Comparison of ENCODE assay signal across 6 cellular contexts in the genomic region with DNA sequence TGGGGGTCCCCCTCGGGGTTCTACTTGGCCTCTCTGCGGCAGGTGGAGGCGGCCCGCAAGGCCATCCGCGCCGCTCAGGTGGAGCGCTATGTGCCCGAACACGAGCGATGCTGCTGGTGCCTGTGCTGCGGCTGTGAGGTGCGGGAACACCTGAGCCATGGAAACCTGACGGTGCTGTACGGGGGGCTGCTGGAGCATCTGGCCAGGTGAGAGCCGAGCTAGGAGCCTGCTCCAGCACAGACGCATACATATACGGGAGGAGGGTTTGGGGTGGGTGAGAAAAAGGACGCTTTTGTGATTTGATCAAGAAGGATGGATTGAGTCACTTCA. TPM values are rescaled to one million over a fixed set of nuclear protein-coding genes. Genes with fewer than 3 reads are reported as not detected.
DNase-seq lines count a peak whose midpoint lies in the region; ATAC-seq and TF ChIP-seq lines count a peak whose summit lies in the region.

No MANE protein-coding gene starts in this region.

- peak; percentile 61 for ATAC-seq in GM23338

- 0 out of 2 replicates have a peak, but pooled peaks cover 4% of the 10 kb centered on the region for H3K9me2 ChIP-seq in GM23338 (ENCODE audit: insufficient read depth)

- peak overlapping the region; percentile 65 for H3K27ac ChIP-seq in GM23338 (ENCODE audit: low read depth)

- peaks cover 16% of the 10 kb centered on the region; the same call in 1 of the 2 replicates for H3K4me1 ChIP-seq in GM23338 (ENCODE audit: insufficient read depth)

- DNase-seq in GM23338 (ENCODE audit: low spot score) (peak; percentile 49), T follicular helper cell (ENCODE audit: low read depth) (peak; percentile 15), kidney epithelial cell (ENCODE audit: low read depth) (no peak), iPS-NIHi7 (ENCODE audit: extremely low spot score) (no peak), NOMO-1 treated with dmso at 0.1 percent for 144 hours (lab: John Stamatoyannopoulos, UW; ENCODE audit: unreplicated experiment) (no peak), ecto neural progenitor cell (ENCODE audit: low spot score) (no peak)

- H3K27me3 Mint-ChIP-seq in GM23338 (ENCODE audit: insufficient read depth, low read depth, poor library complexity): peaks cover 4% of the 10 kb centered on the region

- H3K36me3 ChIP-seq in GM23338 (ENCODE audit: insufficient read depth) (peaks cover 22% of the 10 kb centered on the region), kidney epithelial cell (ENCODE audit: control insufficient read depth, insufficient read depth, low read length) (peaks cover 1% of the 10 kb centered on the region)

- peaks cover 21% of the 10 kb centered on the region for H3K4me1 Mint-ChIP-seq in GM23338

- peaks cover 65% of the 10 kb centered on the region for H3K36me3 Mint-ChIP-seq in GM23338 (ENCODE audit: low read depth)

- H3K27me3 ChIP-seq in GM23338 (ENCODE audit: insufficient read depth) (no peaks in the 10 kb centered on the region), kidney epithelial cell (ENCODE audit: control insufficient read depth, insufficient read depth, low read length) (no peaks in the 10 kb centered on the region)

- peaks cover 4% of the 10 kb centered on the region; the same call in 2 of the 3 replicates for H3K9me3 Mint-ChIP-seq in GM23338

- peaks cover 58% of the 10 kb centered on the region for H3K79me2 ChIP-seq in GM23338 (replicated peaks; ENCODE audit: insufficient read depth)

- 0 out of 2 replicates have a peak, but pooled peaks cover 8% of the 10 kb centered on the region for H4K20me1 ChIP-seq in GM23338 (replicated peaks; ENCODE audit: insufficient read depth)

- peak overlapping the region; percentile 98 for H3K4me3 ChIP-seq in GM23338
- peak overlapping the region; percentile 90 for H3K4me3 ChIP-seq in kidney epithelial cell (ENCODE audit: low read depth, low read length)

- peak overlapping the region; percentile 93 for H2AFZ ChIP-seq in GM23338

- peak overlapping the region; percentile 98 for H3K27ac Mint-ChIP-seq in GM23338

- 0 out of 2 replicates have a peak, but pooled peaks cover 5% of the 10 kb centered on the region for H3F3A ChIP-seq in GM23338 (replicated peaks; ENCODE audit: low read depth)

- no peak for TF ChIP-seq CTCF in GM23338 (conservative IDR thresholded peaks at IDR 0.05; ENCODE audit: low read depth in 2 of 2)
- TF ChIP-seq CTCF in kidney epithelial cell (IDR thresholded peaks at IDR 0.05; ENCODE audit: insufficient read depth, low read length, poor library complexity, severe bottlenecking): no peak

- H3K4me3 Mint-ChIP-seq in GM23338: peak overlapping the region; percentile 100

- H3K4me2 ChIP-seq in GM23338: peak overlapping the region; percentile 97

TF ChIP-seq in GM23338, 12 proteins besides CTCF, POLR2A, EP300 and RAD21:
- no peak for TF ChIP-seq NANOG (IDR thresholded peaks at IDR 0.05; ENCODE audit: borderline replicate concordance)
- TF ChIP-seq POLR2AphosphoS5 (IDR thresholded peaks at IDR 0.05; ENCODE audit: low read depth): no peak
- TF ChIP-seq REST (IDR thresholded peaks at IDR 0.05; ENCODE audit: unreplicated experiment): no peak
- TF ChIP-seq EZH2phosphoT487 (IDR thresholded peaks at IDR 0.05; ENCODE audit: unreplicated experiment): no peak

RNA-seq across cellular contexts. Expression of gene CENATAC, which starts 0.4 kb away (rescaled TPM):
- total RNA-seq in GM23338 (2014; rRNA removed; shearing (Covaris generic)): 34.3 and 34.5 TPM in 2 replicates
- 31.7 and 33.4 TPM in 2 replicates for polyA plus RNA-seq in GM23338 (2016; fragmentation: Nextera tagmentation; extraction: Ambion mirVana)
- 25.4 and 29.8 TPM in 2 replicates for total RNA-seq in kidney epithelial cell

RNA-seq across cellular contexts. Expression of gene RPS25, which starts 19.8 kb away (rescaled TPM):
- total RNA-seq in GM23338 (2014; rRNA removed; shearing (Covaris generic)): 1,462 and 1,965 TPM in 2 replicates
- 3,622 and 3,632 TPM in 2 replicates for polyA plus RNA-seq in GM23338 (2016; fragmentation: Nextera tagmentation; extraction: Ambion mirVana)
- total RNA-seq in kidney epithelial cell: 1,597 and 2,068 TPM in 2 replicates

RNA-seq across cellular contexts. Expression of gene TRAPPC4, which starts 20.2 kb away (rescaled TPM):
- 79.9 and 97.2 TPM in 2 replicates for total RNA-seq in GM23338 (2014; rRNA removed; shearing (Covaris generic))
- 118 and 142 TPM in 2 replicates for polyA plus RNA-seq in GM23338 (2016; fragmentation: Nextera tagmentation; extraction: Ambion mirVana)
- 61.2 and 72.6 TPM in 2 replicates for total RNA-seq in kidney epithelial cell

RNA-seq across cellular contexts. Expression of gene FOXR1, which starts 26.8 kb away (rescaled TPM):
- not detected in 2 replicates for total RNA-seq in GM23338 (2014; rRNA removed; shearing (Covaris generic))
- polyA plus RNA-seq in GM23338 (2016; fragmentation: Nextera tagmentation; extraction: Ambion mirVana): not detected in 2 replicates
- total RNA-seq in kidney epithelial cell: not detected in 2 replicates

RNA-seq across cellular contexts. Expression of gene SLC37A4, which starts 32.3 kb away (rescaled TPM):
- 50.2 and 56.4 TPM in 2 replicates for total RNA-seq in GM23338 (2014; rRNA removed; shearing (Covaris generic))
- polyA plus RNA-seq in GM23338 (2016; fragmentation: Nextera tagmentation; extraction: Ambion mirVana): 20.0 and 23.4 TPM in 2 replicates
- 20.7 and 27.9 TPM in 2 replicates for total RNA-seq in kidney epithelial cell

Comparison
In these comparisons a context has a peak if more than half of its experiments do, and no peak if none do; other contexts are left out.
1. DNase-seq: peak in GM23338 (single experiment) and T follicular helper cell (single experiment); none in kidney epithelial cell (single experiment), iPS-NIHi7 (single experiment), NOMO-1 treated with dmso at 0.1 percent for 144 hours (single experiment) and ecto neural progenitor cell (single experiment).